ENCODE assay signal across 8 cellular contexts in genomic region chr4:76148142-76148849, GRCh38. TPM values are rescaled to one million over a fixed set of nuclear protein-coding genes. Genes with fewer than 3 reads are reported as not detected.
DNase-seq lines count a peak whose midpoint lies in the region; ATAC-seq and TF ChIP-seq lines count a peak whose summit lies in the region.

TSS of gene NUP54 (minus strand) at chr4:76148397. CDS start at chr4:76148374, 23 bp downstream.

- peaks cover 0 to 11% (median 6%) of the 10 kb centered on the region in 6 donors for H3K36me3 ChIP-seq in spleen

- peaks cover 14 to 48% (median 38%) of the 10 kb centered on the region in 6 donors for H3K4me1 ChIP-seq in spleen

- peak within 1 kb of the TSS; percentile 79 to 94 (median 92) for H3K27ac ChIP-seq in spleen

- peak; percentile 99 for ATAC-seq in GM19023 (IDR thresholded peaks at IDR 0.05; ENCODE audit: unreplicated experiment)
- peak; percentile 99 for ATAC-seq in HG03280 (IDR thresholded peaks at IDR 0.05; ENCODE audit: unreplicated experiment)

- no peaks in the 10 kb centered on the region for H3K27me3 ChIP-seq in spleen (replicated peaks in 1 of 7)

- no peak for TF ChIP-seq CTCF in spleen (IDR thresholded peaks at IDR 0.05 in 8 of 11, conservative IDR thresholded peaks at IDR 0.05 in 3 of 11)

- H3K4me3 ChIP-seq in spleen, result peak within 1 kb of the TSS; percentile 80 to 98 (median 84)

- WGBS in spleen, 5 donors, result 0 to 1% (median 0%) methylated on average over 35 to 47 of the region's 47 CpGs

- TF ChIP-seq POLR2A in spleen (IDR thresholded peaks at IDR 0.05), result peak; percentile 33 to 87 (median 38)

- DNase-seq in AG08396 (ENCODE audit: low spot score) (peak; percentile 92), NCI-H345 treated with DMSO at 0.1 percent for 48 hours (lab: John Stamatoyannopoulos, UW; ENCODE audit: unreplicated experiment) (peak; percentile 65), inferior parietal cortex (ENCODE audit: extremely low spot score) (peak; percentile 96), spleen (peak; percentile 99)
- peak; percentile 86 to 92 (median 90) for DNase-seq in activated CD4-positive, CD25-positive, alpha-beta regulatory T cell (lab: John Stamatoyannopoulos, UW)
- peak; percentile 88 for DNase-seq in central memory CD4-positive, alpha-beta T cell

- H3K9me3 ChIP-seq in spleen, result no peaks in the 10 kb centered on the region

- intact Hi-C loops in spleen (cut with DNase I; ENCODE audit: low total_unique reads), result no loop called here

RNA-seq across cellular contexts. Expression of gene NUP54, which starts in this region (rescaled TPM):
- total RNA-seq in spleen, result 10 to 100 TPM; 26.2 to 43.2 (median 34.5) TPM
- 10 to 100 TPM; 22.8 to 28.9 (median 28.8) TPM for polyA plus RNA-seq in spleen

Comparison
In these comparisons a context has a peak if more than half of its experiments do, and no peak if none do; other contexts are left out.
1. Peak in every context shown above with its lines: DNase-seq, ATAC-seq, H3K4me3 ChIP-seq and H3K27ac ChIP-seq.